ENCODE assay signal across 8 cellular contexts in the genomic region with DNA sequence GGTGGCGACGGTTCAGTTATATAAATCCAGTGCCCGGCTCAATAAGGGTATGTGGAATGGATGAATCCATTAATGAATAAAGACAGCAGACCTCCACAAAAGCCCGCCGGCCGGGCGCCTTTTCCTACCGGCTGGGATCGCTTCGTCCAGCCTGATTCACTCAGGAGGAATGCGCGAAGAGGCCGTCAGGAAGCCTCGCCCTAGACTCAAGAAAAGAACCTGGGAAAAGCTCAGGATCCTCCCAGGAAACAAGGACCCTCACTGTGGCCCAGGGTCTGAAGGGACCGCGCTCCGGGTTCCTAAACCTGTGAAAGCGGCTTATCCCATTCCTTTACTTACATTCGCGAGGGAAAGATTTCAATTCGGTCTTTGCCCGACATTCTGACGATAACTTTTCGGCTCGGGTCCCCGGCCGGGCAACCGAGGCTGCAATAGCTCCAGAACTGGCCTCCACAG. TPM values are rescaled to one million over a fixed set of nuclear protein-coding genes. Genes with fewer than 3 reads are reported as not detected.
DNase-seq lines count a peak whose midpoint lies in the region; ATAC-seq and TF ChIP-seq lines count a peak whose summit lies in the region.

No MANE protein-coding gene starts in this region.

- H3K9me3 Mint-ChIP-seq in activated T-helper 1 cell treated with anti-CD3 and anti-CD28 coated beads, Interleukin-12 subunit alpha, Interleukin-12 subunit beta, Interleukin-2, Interleukin-4 antibody, amounts not matched to agents 30 ng/mL and 10 ng/mL and 1 ng/mL, durations not matched to agents 14 hours and 24 hours and 36 hours = no peaks in the 10 kb centered on the region

- DNase-seq in Caki2 (ENCODE audit: low read depth) (peak; percentile 5), heart left ventricle (peak in 4 of 5 donors; percentile 12 to 56 (median 40)), skeletal muscle cell (ENCODE audit: low read depth) (no peak), NCI-H1105 (lab: John Stamatoyannopoulos, UW) (no peak), SKM-1 treated with dmso at 0.1 percent for 144 hours (lab: John Stamatoyannopoulos, UW; ENCODE audit: unreplicated experiment) (no peak)
- DNase-seq in activated T-helper 1 cell treated with anti-CD3 and anti-CD28 coated beads, Interleukin-12 subunit alpha, Interleukin-12 subunit beta, Interleukin-2, Interleukin-4 antibody, amounts not matched to agents 30 ng/mL and 10 ng/mL and 1 ng/mL, durations not matched to agents 14 hours and 24 hours and 36 hours (ENCODE audit: low spot score) = peak; percentile 1

- ATAC-seq in HG02970 (IDR thresholded peaks at IDR 0.05; ENCODE audit: low FRiP score, unreplicated experiment) (peak; percentile 2), heart left ventricle (peak in 2 of 4 donors; percentile 3 to 12), GM19351 (IDR thresholded peaks at IDR 0.05; ENCODE audit: unreplicated experiment) (no peak)

- no peaks in the 10 kb centered on the region for H3K27me3 ChIP-seq in heart left ventricle

- H3K27me3 Mint-ChIP-seq in activated T-helper 1 cell treated with anti-CD3 and anti-CD28 coated beads, Interleukin-12 subunit alpha, Interleukin-12 subunit beta, Interleukin-2, Interleukin-4 antibody, amounts not matched to agents 30 ng/mL and 10 ng/mL and 1 ng/mL, durations not matched to agents 14 hours and 24 hours and 36 hours (ENCODE audit: insufficient read depth) = no peaks in the 10 kb centered on the region

- 0 to 1% (median 0%) methylated on average over 23 to 28 of the region's 28 CpGs for WGBS in heart left ventricle, 4 donors

- peak overlapping the region; percentile 45 to 99 (median 96) for H3K27ac ChIP-seq in heart left ventricle

- H3K36me3 ChIP-seq in heart left ventricle = peaks cover 0 to 21% (median 7%) of the 10 kb centered on the region in 9 donors

- in situ Hi-C loops in Caki2 (cut with HindIII; ENCODE audit: low pct_unique_long_range_greater_than_20kb, low sequenced_read_pairs) = no loop called here

- H3K9me3 ChIP-seq in heart left ventricle = no peaks in the 10 kb centered on the region

- peaks cover 77% of the 10 kb centered on the region for H3K4me1 Mint-ChIP-seq in activated T-helper 1 cell treated with anti-CD3 and anti-CD28 coated beads, Interleukin-12 subunit alpha, Interleukin-12 subunit beta, Interleukin-2, Interleukin-4 antibody, amounts not matched to agents 30 ng/mL and 10 ng/mL and 1 ng/mL, durations not matched to agents 14 hours and 24 hours and 36 hours (ENCODE audit: low read depth)

- H3K4me3 Mint-ChIP-seq in activated T-helper 1 cell treated with anti-CD3 and anti-CD28 coated beads, Interleukin-12 subunit alpha, Interleukin-12 subunit beta, Interleukin-2, Interleukin-4 antibody, amounts not matched to agents 30 ng/mL and 10 ng/mL and 1 ng/mL, durations not matched to agents 14 hours and 24 hours and 36 hours = peak overlapping the region; percentile 92

- intact Hi-C loops in activated T-helper 1 cell treated with anti-CD3 and anti-CD28 coated beads, Interleukin-12 subunit alpha, Interleukin-12 subunit beta, Interleukin-2, Interleukin-4 antibody, amounts not matched to agents 30 ng/mL and 10 ng/mL and 1 ng/mL, durations not matched to agents 14 hours and 24 hours and 36 hours (cut with micrococcal nuclease) = loop anchor here (1.0 to 10.0 kb wide), 3 partner anchors 118 to 745 kb away; a partner anchor contains a TSS
- intact Hi-C loops in heart left ventricle (cut with DNase I) = loop anchor here in 2 of 10 donors (2.0 to 10.0 kb wide), 2 partner anchors 115 to 119 kb away; a partner anchor contains a TSS

- peaks cover 9 to 69% (median 56%) of the 10 kb centered on the region in 12 donors for H3K4me1 ChIP-seq in heart left ventricle

- peak in 1 of 2 donors; percentile 69 for TF ChIP-seq POLR2A in heart left ventricle (IDR thresholded peaks at IDR 0.05)

- peak overlapping the region; percentile 97 for H3K27ac Mint-ChIP-seq in activated T-helper 1 cell treated with anti-CD3 and anti-CD28 coated beads, Interleukin-12 subunit alpha, Interleukin-12 subunit beta, Interleukin-2, Interleukin-4 antibody, amounts not matched to agents 30 ng/mL and 10 ng/mL and 1 ng/mL, durations not matched to agents 14 hours and 24 hours and 36 hours

- H3K36me3 Mint-ChIP-seq in activated T-helper 1 cell treated with anti-CD3 and anti-CD28 coated beads, Interleukin-12 subunit alpha, Interleukin-12 subunit beta, Interleukin-2, Interleukin-4 antibody, amounts not matched to agents 30 ng/mL and 10 ng/mL and 1 ng/mL, durations not matched to agents 14 hours and 24 hours and 36 hours (ENCODE audit: low read depth) = peaks cover 24% of the 10 kb centered on the region

- H3K4me3 ChIP-seq in heart left ventricle (peak overlapping the region; percentile 65 to 92 (median 82)), skeletal muscle cell (ENCODE audit: low read depth, low read length) (peak overlapping the region; percentile 94)

- TF ChIP-seq CTCF in heart left ventricle (IDR thresholded peaks at IDR 0.05) = no peak

RNA-seq across cellular contexts. Expression of a gene that starts 0.3 kb away (rescaled TPM):
- 46.0 and 66.2 TPM in 2 replicates for total RNA-seq in Caki2 (2014; rRNA removed; shearing (Covaris generic); ENCODE audit: low replicate concordance)
- 29.1 and 30.8 TPM in 2 replicates for total RNA-seq in activated T-helper 1 cell treated with anti-CD3 and anti-CD28 coated beads, Interleukin-12 subunit alpha, Interleukin-12 subunit beta, Interleukin-2, Interleukin-4 antibody, amounts not matched to agents 30 ng/mL and 10 ng/mL and 1 ng/mL, durations not matched to agents 14 hours and 24 hours and 36 hours
- total RNA-seq in heart left ventricle = 100 to 1,000 TPM; 106 to 211 (median 167) TPM
- 100 to 1,000 TPM; 130 to 169 TPM for polyA plus RNA-seq in heart left ventricle

RNA-seq across cellular contexts. Expression of a gene that starts 0.8 kb away (rescaled TPM):
- total RNA-seq in Caki2 (2014; rRNA removed; shearing (Covaris generic); ENCODE audit: low replicate concordance) = 187 and 225 TPM in 2 replicates
- 234 and 245 TPM in 2 replicates for total RNA-seq in activated T-helper 1 cell treated with anti-CD3 and anti-CD28 coated beads, Interleukin-12 subunit alpha, Interleukin-12 subunit beta, Interleukin-2, Interleukin-4 antibody, amounts not matched to agents 30 ng/mL and 10 ng/mL and 1 ng/mL, durations not matched to agents 14 hours and 24 hours and 36 hours
- total RNA-seq in heart left ventricle = 100 to 1,000 TPM in 1 of 9 donors, 10 to 100 TPM in 8; 67.3 to 103 (median 91.7) TPM
- polyA plus RNA-seq in heart left ventricle = 100 to 1,000 TPM in 1 of 2 donors, 10 to 100 TPM in 1; 37.6 to 232 TPM

RNA-seq across cellular contexts. Expression of a gene that starts 52.6 kb away (rescaled TPM):
- total RNA-seq in Caki2 (2014; rRNA removed; shearing (Covaris generic); ENCODE audit: low replicate concordance) = 7.3 and 12.0 TPM in 2 replicates
- total RNA-seq in activated T-helper 1 cell treated with anti-CD3 and anti-CD28 coated beads, Interleukin-12 subunit alpha, Interleukin-12 subunit beta, Interleukin-2, Interleukin-4 antibody, amounts not matched to agents 30 ng/mL and 10 ng/mL and 1 ng/mL, durations not matched to agents 14 hours and 24 hours and 36 hours = 0.57 and 1.5 TPM in 2 replicates
- 1 to 10 TPM in 2 of 9 donors, under 1 TPM in 3, not detected in 4; 0.30 to 2.6 (median 0.90) TPM for total RNA-seq in heart left ventricle
- under 1 TPM; 0.76 to 0.87 TPM for polyA plus RNA-seq in heart left ventricle

Comparison
In these comparisons a context has a peak if more than half of its experiments do, and no peak if none do; other contexts are left out.
1. DNase-seq: peak in Caki2 (single experiment), activated T-helper 1 cell treated with anti-CD3 and anti-CD28 coated beads, Interleukin-12 subunit alpha, Interleukin-12 subunit beta, Interleukin-2, Interleukin-4 antibody, amounts not matched to agents 30 ng/mL and 10 ng/mL and 1 ng/mL, durations not matched to agents 14 hours and 24 hours and 36 hours (single experiment) and heart left ventricle (4 of 5); none in skeletal muscle cell (single experiment), NCI-H1105 (single experiment) and SKM-1 treated with dmso at 0.1 percent for 144 hours (single experiment).